In genomic region chr15:101031203-101031602, GRCh38 we compare ENCODE assay signal across 17 cellular contexts.
DNase-seq lines count a peak whose midpoint lies in the region; ATAC-seq, FAIRE-seq and TF ChIP-seq lines count a peak whose summit lies in the region.
"Had no signal": no experiment of that assay in that cellular context is flagged by ENCODE, and none has a peak within 500 bp of the region (broad histone marks: within the 10 kb centered on the region; RNA-seq: fewer than 3 reads in every experiment).

No MANE protein-coding gene starts in this region.

- H3K4me1 ChIP-seq in small intestine (ENCODE audit: control insufficient read depth in 2 of 2, insufficient read depth in 1 of 2, low read depth in 1 of 2, low read length in 1 of 2) = no peaks in the 10 kb centered on the region

- H3K4me3 ChIP-seq in fibroblast of pulmonary artery (replicated peaks; ENCODE audit: low read depth, low read length) (no peak overlapping the region), small intestine (ENCODE audit: low read depth in 1 of 2, low read length in 2 of 2) (no peak overlapping the region)
- H3K4me3 ChIP-seq: smooth muscle cell had no signal

- H3K4me1 Mint-ChIP-seq in activated CD4-positive, alpha-beta memory T cell treated with anti-CD3 and anti-CD28 coated beads, Interleukin-2, amount 10 ng/mL, durations not matched to agents 7 days and 5 days = peaks cover 3% of the 10 kb centered on the region
- no peaks in the 10 kb centered on the region for H3K4me1 Mint-ChIP-seq in activated CD4-positive, alpha-beta memory T cell treated with anti-CD3 and anti-CD28 coated beads for 36 hours (ENCODE audit: low read depth)

- peaks cover 46% of the 10 kb centered on the region for H3K27me3 Mint-ChIP-seq in activated CD4-positive, alpha-beta memory T cell treated with anti-CD3 and anti-CD28 coated beads, Interleukin-2, amount 10 ng/mL, durations not matched to agents 7 days and 5 days
- H3K27me3 Mint-ChIP-seq in activated CD4-positive, alpha-beta memory T cell treated with anti-CD3 and anti-CD28 coated beads for 36 hours = peaks cover 13% of the 10 kb centered on the region

- no peaks in the 10 kb centered on the region for H3K27me3 ChIP-seq in small intestine (ENCODE audit: control insufficient read depth in 2 of 2, insufficient read depth in 2 of 2, low read length in 2 of 2)
- H3K27me3 ChIP-seq: neutrophil had no signal

- POLR2A ChIA-PET in activated CD4-positive, alpha-beta memory T cell treated with anti-CD3 and anti-CD28 coated beads, Interleukin-2, amount 10 ng/mL, durations not matched to agents 7 days and 5 days (lab: Charles Lee) = no interaction called here
- POLR2A ChIA-PET in activated CD4-positive, alpha-beta memory T cell treated with anti-CD3 and anti-CD28 coated beads for 36 hours (lab: Charles Lee) = no interaction called here

- 78 to 93% (median 82%) methylated on average over 8 of the region's 8 CpGs for WGBS in small intestine, 3 donors

- H3K9me3 ChIP-seq in small intestine (ENCODE audit: control insufficient read depth, low read depth) = no peaks in the 10 kb centered on the region
- H3K9me3 ChIP-seq: neutrophil had no signal

- H3K4me3 Mint-ChIP-seq in activated CD4-positive, alpha-beta memory T cell treated with anti-CD3 and anti-CD28 coated beads, Interleukin-2, amount 10 ng/mL, durations not matched to agents 7 days and 5 days = no peak overlapping the region
- no peak overlapping the region for H3K4me3 Mint-ChIP-seq in activated CD4-positive, alpha-beta memory T cell treated with anti-CD3 and anti-CD28 coated beads for 36 hours
- H3K4me3 Mint-ChIP-seq: activated naive CD4-positive, alpha-beta T cell treated with anti-CD3 and anti-CD28 coated beads for 36 hours; CD8-positive, alpha-beta T cell had no signal

- TF ChIP-seq CTCF in fibroblast of pulmonary artery (IDR thresholded peaks at IDR 0.05; ENCODE audit: low read length, missing control alignments) = no peak

- no peak for ATAC-seq in HG02678 (IDR thresholded peaks at IDR 0.05; ENCODE audit: unreplicated experiment)
- ATAC-seq: CD8-positive, alpha-beta T cell; stimulated activated naive CD8-positive, alpha-beta T cell treated with anti-CD3 and anti-CD28 coated beads, Interleukin-15, Interleukin-2, amounts not matched to agents 100 U/mL and 50 U/mL, for 24 hours had no signal

- FAIRE-seq in small intestine (lab: Jason Lieb, UNC) = no peak
- FAIRE-seq: GM12892 had no signal

- H3K27ac ChIP-seq in small intestine (ENCODE audit: low read depth in 1 of 2, low read length in 1 of 2) = no peak overlapping the region
- H3K27ac ChIP-seq: neutrophil had no signal

- intact Hi-C loops in activated CD4-positive, alpha-beta memory T cell treated with anti-CD3 and anti-CD28 coated beads for 36 hours (cut with micrococcal nuclease) = no loop called here

- H3K9me3 Mint-ChIP-seq in activated CD4-positive, alpha-beta memory T cell treated with anti-CD3 and anti-CD28 coated beads, Interleukin-2, amount 10 ng/mL, durations not matched to agents 7 days and 5 days = peaks cover 2% of the 10 kb centered on the region
- peaks cover 15% of the 10 kb centered on the region for H3K9me3 Mint-ChIP-seq in activated CD4-positive, alpha-beta memory T cell treated with anti-CD3 and anti-CD28 coated beads for 36 hours

- H3K27ac Mint-ChIP-seq in activated CD4-positive, alpha-beta memory T cell treated with anti-CD3 and anti-CD28 coated beads, Interleukin-2, amount 10 ng/mL, durations not matched to agents 7 days and 5 days = no peak overlapping the region
- H3K27ac Mint-ChIP-seq in activated CD4-positive, alpha-beta memory T cell treated with anti-CD3 and anti-CD28 coated beads for 36 hours = no peak overlapping the region
- H3K27ac Mint-ChIP-seq: activated naive CD4-positive, alpha-beta T cell treated with anti-CD3 and anti-CD28 coated beads for 36 hours; CD8-positive, alpha-beta T cell had no signal

- peaks cover 5% of the 10 kb centered on the region for H3K36me3 Mint-ChIP-seq in activated CD4-positive, alpha-beta memory T cell treated with anti-CD3 and anti-CD28 coated beads, Interleukin-2, amount 10 ng/mL, durations not matched to agents 7 days and 5 days (ENCODE audit: low read depth)
- H3K36me3 Mint-ChIP-seq in activated CD4-positive, alpha-beta memory T cell treated with anti-CD3 and anti-CD28 coated beads for 36 hours = peaks cover 5% of the 10 kb centered on the region
- H3K36me3 Mint-ChIP-seq: CD8-positive, alpha-beta T cell had no signal

- CTCF ChIA-PET in activated CD4-positive, alpha-beta memory T cell treated with anti-CD3 and anti-CD28 coated beads, Interleukin-2, amount 10 ng/mL, durations not matched to agents 7 days and 5 days (lab: Charles Lee) = interaction anchor here (2.3 kb wide), 1 partner anchor 23 kb away, joined by 12 read pairs; no protein-coding TSS in a partner anchor
- CTCF ChIA-PET in activated CD4-positive, alpha-beta memory T cell treated with anti-CD3 and anti-CD28 coated beads for 36 hours (lab: Charles Lee) = interaction anchor here (1.0 kb wide), 1 partner anchor 23 kb away, joined by 4 read pairs; no protein-coding TSS in a partner anchor

- DNase-seq in activated CD4-positive, alpha-beta memory T cell treated with anti-CD3 and anti-CD28 coated beads, Interleukin-2, amount 10 ng/mL, durations not matched to agents 7 days and 5 days = peak; percentile 9
- DNase-seq in activated CD4-positive, alpha-beta memory T cell treated with anti-CD3 and anti-CD28 coated beads for 36 hours = no peak
- DNase-seq in amniotic epithelial cell (ENCODE audit: low read depth) (peak; percentile 73), fibroblast of pulmonary artery (ENCODE audit: low read depth) (peak; percentile 80), small intestine (peak; percentile 15), NCI-H510A treated with DMSO at 0.1 percent for 48 hours (lab: John Stamatoyannopoulos, UW) (no peak)
- DNase-seq in effector CD8-positive, alpha-beta T cell (lab: John Stamatoyannopoulos, UW) = no peak
- DNase-seq: activated naive CD4-positive, alpha-beta T cell treated with anti-CD3 and anti-CD28 coated beads for 36 hours; cerebellar nuclear complex; EL; NCI-H226; stimulated activated naive CD8-positive, alpha-beta T cell treated with anti-CD3 and anti-CD28 coated beads, Interleukin-15, Interleukin-2, amounts not matched to agents 100 U/mL and 50 U/mL, for 24 hours had no signal

- H3K36me3 ChIP-seq in small intestine (ENCODE audit: control insufficient read depth in 2 of 2, insufficient read depth in 2 of 2, low read length in 2 of 2) = peaks cover 0 to 4% of the 10 kb centered on the region in 2 donors

Comparison
In these comparisons a context has a peak if more than half of its experiments do, and no peak if none do; other contexts are left out.
1. DNase-seq: peak in activated CD4-positive, alpha-beta memory T cell treated with anti-CD3 and anti-CD28 coated beads, Interleukin-2, amount 10 ng/mL, durations not matched to agents 7 days and 5 days (single experiment), amniotic epithelial cell (single experiment), fibroblast of pulmonary artery (single experiment) and small intestine (single experiment); none in activated CD4-positive, alpha-beta memory T cell treated with anti-CD3 and anti-CD28 coated beads for 36 hours (single experiment), effector CD8-positive, alpha-beta T cell (single experiment) and NCI-H510A treated with DMSO at 0.1 percent for 48 hours (single experiment).